8 cellular contexts compared by ENCODE assay signal in genomic region chr1:155135416-155136197, GRCh38. TPM values are rescaled to one million over a fixed set of nuclear protein-coding genes. Genes with fewer than 3 reads are reported as not detected.
DNase-seq lines count a peak whose midpoint lies in the region; ATAC-seq and TF ChIP-seq lines count a peak whose summit lies in the region.

A gene with protein sequence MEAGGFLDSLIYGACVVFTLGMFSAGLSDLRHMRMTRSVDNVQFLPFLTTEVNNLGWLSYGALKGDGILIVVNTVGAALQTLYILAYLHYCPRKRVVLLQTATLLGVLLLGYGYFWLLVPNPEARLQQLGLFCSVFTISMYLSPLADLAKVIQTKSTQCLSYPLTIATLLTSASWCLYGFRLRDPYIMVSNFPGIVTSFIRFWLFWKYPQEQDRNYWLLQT (plus strand): TSS chr1:155135852. CDS start chr1:155135912, 60 bp downstream.

- TF ChIP-seq CTCF in MM.1S (IDR thresholded peaks at IDR 0.05; ENCODE audit: low read length), result no peak
- peak; percentile 25 for TF ChIP-seq CTCF in fibroblast of the aortic adventitia (IDR thresholded peaks at IDR 0.05; ENCODE audit: insufficient read depth, low read length)
- peak; percentile 70 for TF ChIP-seq CTCF in neural cell (IDR thresholded peaks at IDR 0.05; ENCODE audit: poor library complexity, severe bottlenecking)

- H3K27ac ChIP-seq in MM.1S (ENCODE audit: low read length) (peak within 1 kb of the TSS; percentile 65), neural cell (ENCODE audit: low read length) (peak within 1 kb of the TSS; percentile 96)

- H4K20me1 ChIP-seq in MM.1S (ENCODE audit: insufficient read depth, low read length) (no peaks in the 10 kb centered on the region), neural cell (ENCODE audit: insufficient read depth) (no peaks in the 10 kb centered on the region)

- no peaks in the 10 kb centered on the region for H3K9me3 Mint-ChIP-seq in stimulated activated naive CD8-positive, alpha-beta T cell treated with anti-CD3 and anti-CD28 coated beads, Interleukin-15, amount 100 ng/mL, for 72 hours

- in situ Hi-C loops in HAP-1 (cut with MboI; ENCODE audit: low sequenced_read_pairs), result no loop called here

- peaks cover 28% of the 10 kb centered on the region for H3K36me3 ChIP-seq in HAP-1 (replicated peaks)
- H3K36me3 ChIP-seq in MM.1S (replicated peaks; ENCODE audit: insufficient read depth, low read length), result no peaks in the 10 kb centered on the region
- H3K36me3 ChIP-seq in neural cell (ENCODE audit: insufficient read depth, low read length), result no peaks in the 10 kb centered on the region

- H3K79me2 ChIP-seq in MM.1S (ENCODE audit: low read length) (peaks cover 33% of the 10 kb centered on the region), neural cell (replicated peaks; ENCODE audit: insufficient read depth, low read length) (peaks cover 10% of the 10 kb centered on the region)

- ATAC-seq in stimulated activated naive CD8-positive, alpha-beta T cell treated with anti-CD3 and anti-CD28 coated beads, Interleukin-15, amount 100 ng/mL, for 72 hours, result peak; percentile 85

- H3K4me3 Mint-ChIP-seq in stimulated activated naive CD8-positive, alpha-beta T cell treated with anti-CD3 and anti-CD28 coated beads, Interleukin-15, amount 100 ng/mL, for 72 hours, result peak within 1 kb of the TSS; percentile 92 to 98

- H2AFZ ChIP-seq in MM.1S (ENCODE audit: low read length) (peak within 1 kb of the TSS; percentile 90), neural cell (ENCODE audit: low read depth, low read length) (peak within 1 kb of the TSS; percentile 89)

- H3K9me3 ChIP-seq in HAP-1 (no peaks in the 10 kb centered on the region), MM.1S (replicated peaks; ENCODE audit: insufficient read depth, low read length) (no peaks in the 10 kb centered on the region), neural cell (ENCODE audit: low read length) (no peaks in the 10 kb centered on the region)

- H3K4me1 Mint-ChIP-seq in stimulated activated naive CD8-positive, alpha-beta T cell treated with anti-CD3 and anti-CD28 coated beads, Interleukin-15, amount 100 ng/mL, for 72 hours, result peaks cover 36% of the 10 kb centered on the region

- H3K4me3 ChIP-seq in HAP-1 (peak within 1 kb of the TSS; percentile 65), MM.1S (ENCODE audit: low read length) (peak within 1 kb of the TSS; percentile 78), fibroblast of the aortic adventitia (ENCODE audit: low read depth, low read length) (peak within 1 kb of the TSS; percentile 92), neural cell (ENCODE audit: low read length) (peak within 1 kb of the TSS; percentile 76)

- TF ChIP-seq EP300 in neural cell (conservative IDR thresholded peaks at IDR 0.05; ENCODE audit: poor library complexity, severe bottlenecking), result no peak

- H3K4me1 ChIP-seq in HAP-1 (peaks cover 12% of the 10 kb centered on the region), MM.1S (ENCODE audit: low read length) (peaks cover 22% of the 10 kb centered on the region)

- DNase-seq in ELR (ENCODE audit: low read depth) (peak; percentile 94), HAP-1 (ENCODE audit: low spot score in 2 of 2) (peak; percentile 87 to 97), MM.1S (peak; percentile 98), SHP77 treated with DMSO at 0.1 percent for 48 hours (lab: John Stamatoyannopoulos, UW) (peak; percentile 93), fibroblast of the aortic adventitia (ENCODE audit: low read depth) (peak; percentile 88)
- peak; percentile 87 for DNase-seq in activated effector memory CD4-positive, alpha-beta T cell treated with Interleukin-2 at 50 U/mL for 16 hours
- DNase-seq in stimulated activated naive CD8-positive, alpha-beta T cell treated with anti-CD3 and anti-CD28 coated beads, Interleukin-15, amount 100 ng/mL, for 72 hours, result peak; percentile 93 to 95

- peaks cover 28% of the 10 kb centered on the region for H3F3A ChIP-seq in MM.1S (ENCODE audit: insufficient read depth, low read length)
- no peaks in the 10 kb centered on the region for H3F3A ChIP-seq in neural cell (ENCODE audit: insufficient read depth, low read length, poor library complexity, severe bottlenecking)

- H3K4me2 ChIP-seq in MM.1S (ENCODE audit: low read depth, low read length), result peak within 1 kb of the TSS; percentile 93
- peak within 1 kb of the TSS; percentile 83 for H3K4me2 ChIP-seq in neural cell (ENCODE audit: low read length)

- peak within 1 kb of the TSS; percentile 74 for H3K9ac ChIP-seq in MM.1S (ENCODE audit: low read length)
- H3K9ac ChIP-seq in neural cell (ENCODE audit: low read length), result peak within 1 kb of the TSS; percentile 95

- no peaks in the 10 kb centered on the region for H3K9me2 ChIP-seq in MM.1S (replicated peaks; ENCODE audit: insufficient read depth, low read length)
- H3K9me2 ChIP-seq in neural cell (ENCODE audit: insufficient read depth, low read length), result no peaks in the 10 kb centered on the region

- no peaks in the 10 kb centered on the region for H3K27me3 Mint-ChIP-seq in stimulated activated naive CD8-positive, alpha-beta T cell treated with anti-CD3 and anti-CD28 coated beads, Interleukin-15, amount 100 ng/mL, for 72 hours

- TF ChIP-seq RAD21 in neural cell (conservative IDR thresholded peaks at IDR 0.05), result no peak

- H3K27ac Mint-ChIP-seq in stimulated activated naive CD8-positive, alpha-beta T cell treated with anti-CD3 and anti-CD28 coated beads, Interleukin-15, amount 100 ng/mL, for 72 hours, result peak within 1 kb of the TSS; percentile 97 to 98

- H3K27me3 ChIP-seq in HAP-1 (ENCODE audit: low read depth) (no peaks in the 10 kb centered on the region), MM.1S (replicated peaks; ENCODE audit: insufficient read depth, low read length) (peaks cover 10% of the 10 kb centered on the region), neural cell (ENCODE audit: insufficient read depth, low read depth, low read length) (no peaks in the 10 kb centered on the region)

TF ChIP-seq in neural cell, 6 proteins besides CTCF, POLR2A, EP300 and RAD21:
- TF ChIP-seq POLR2AphosphoS5 (IDR thresholded peaks at IDR 0.05) (peak; percentile 92), MXI1 (conservative IDR thresholded peaks at IDR 0.05; ENCODE audit: poor library complexity, severe bottlenecking) (peak; percentile 87), EZH2 (IDR thresholded peaks at IDR 0.05; ENCODE audit: borderline replicate concordance, insufficient read depth, low read length, poor library complexity, severe bottlenecking) (no peak), SMC3 (conservative IDR thresholded peaks at IDR 0.05; ENCODE audit: poor library complexity) (peak; percentile 11), TAF1 (IDR thresholded peaks at IDR 0.05; ENCODE audit: low read depth) (peak; percentile 80), REST (IDR thresholded peaks at IDR 0.05; ENCODE audit: borderline replicate concordance) (peak; percentile 18)

RNA-seq across cellular contexts. Expression of the gene that starts here (rescaled TPM):
- total RNA-seq in fibroblast of the aortic adventitia (ENCODE audit: low replicate concordance), result 25.6 and 39.3 TPM in 2 replicates
- 12.6 and 15.9 TPM in 2 replicates for polyA plus RNA-seq in neural cell
- 6.5 and 8.0 TPM in 2 replicates for polyA minus RNA-seq in neural cell

Comparison
In these comparisons a context has a peak if more than half of its experiments do, and no peak if none do; other contexts are left out.
1. Peak in every context shown above with its lines: DNase-seq, ATAC-seq, H3K4me3 ChIP-seq and H3K27ac ChIP-seq.